8 cellular contexts compared by ENCODE assay signal in the genomic region with DNA sequence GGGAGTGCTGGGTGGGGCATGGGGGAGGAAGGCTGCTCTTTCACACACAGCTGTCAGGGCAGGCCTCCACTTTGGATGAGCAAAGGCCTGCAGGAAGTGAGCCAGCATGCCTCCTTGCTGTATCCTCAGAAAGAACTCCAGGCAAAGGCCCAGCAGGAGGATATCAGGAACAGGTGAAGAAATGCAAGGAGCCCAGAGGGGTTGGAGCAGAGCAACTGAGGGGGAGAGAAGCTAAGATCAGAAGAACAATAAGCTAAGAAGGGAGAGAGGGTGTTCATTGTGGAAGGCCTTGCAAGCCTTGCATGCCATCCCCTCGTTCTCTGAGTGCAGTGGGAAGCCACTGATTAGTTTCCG.
DNase-seq lines count a peak whose midpoint lies in the region; ATAC-seq and TF ChIP-seq lines count a peak whose summit lies in the region.

No MANE protein-coding gene starts in this region.

- DNase-seq in A172 (ENCODE audit: low spot score) (peak; percentile 31), HFFc6 (no peak), astrocyte of the spinal cord (ENCODE audit: low read depth, low spot score) (peak; percentile 30), kidney tubule cell (ENCODE audit: low spot score) (peak; percentile 35), putamen (ENCODE audit: low spot score) (no peak), inferior parietal cortex (ENCODE audit: extremely low spot score) (no peak), 8988T (no peak)

- peaks cover 18% of the 10 kb centered on the region for H3K36me3 Mint-ChIP-seq in HFFc6 (ENCODE audit: low read depth)

- H3K9me3 Mint-ChIP-seq in HFFc6, result no peaks in the 10 kb centered on the region

- H3K27ac Mint-ChIP-seq in HFFc6, result peak overlapping the region; percentile 70; the same call in 1 of the 2 replicates

- peaks cover 63% of the 10 kb centered on the region for H3K4me1 Mint-ChIP-seq in HFFc6 (ENCODE audit: low read depth)

- H3K4me3 Mint-ChIP-seq in HFFc6, result peak overlapping the region; percentile 66

- in situ Hi-C loops in astrocyte of the spinal cord (cut with HindIII; ENCODE audit: low sequenced_read_pairs), result no loop called here

- no peak overlapping the region for H3K4me3 ChIP-seq in astrocyte of the spinal cord (ENCODE audit: low read depth, low read length)

- ATAC-seq in HG03097 (IDR thresholded peaks at IDR 0.05; ENCODE audit: low FRiP score, unreplicated experiment), result no peak

- TF ChIP-seq CTCF in HFFc6 (IDR thresholded peaks at IDR 0.05) (no peak), astrocyte of the spinal cord (IDR thresholded peaks at IDR 0.05; ENCODE audit: low read depth, low read length) (no peak)

- H3K27me3 Mint-ChIP-seq in HFFc6 (ENCODE audit: insufficient read depth), result peaks cover 2% of the 10 kb centered on the region; the same call in 1 of the 2 replicates

Comparison
In these comparisons a context has a peak if more than half of its experiments do, and no peak if none do; other contexts are left out.
1. DNase-seq: peak in A172 (single experiment), astrocyte of the spinal cord (single experiment) and kidney tubule cell (single experiment); none in HFFc6 (single experiment), putamen (single experiment), inferior parietal cortex (single experiment) and 8988T (single experiment).